Comparison of ENCODE assay signal across 8 cellular contexts in the genomic region with DNA sequence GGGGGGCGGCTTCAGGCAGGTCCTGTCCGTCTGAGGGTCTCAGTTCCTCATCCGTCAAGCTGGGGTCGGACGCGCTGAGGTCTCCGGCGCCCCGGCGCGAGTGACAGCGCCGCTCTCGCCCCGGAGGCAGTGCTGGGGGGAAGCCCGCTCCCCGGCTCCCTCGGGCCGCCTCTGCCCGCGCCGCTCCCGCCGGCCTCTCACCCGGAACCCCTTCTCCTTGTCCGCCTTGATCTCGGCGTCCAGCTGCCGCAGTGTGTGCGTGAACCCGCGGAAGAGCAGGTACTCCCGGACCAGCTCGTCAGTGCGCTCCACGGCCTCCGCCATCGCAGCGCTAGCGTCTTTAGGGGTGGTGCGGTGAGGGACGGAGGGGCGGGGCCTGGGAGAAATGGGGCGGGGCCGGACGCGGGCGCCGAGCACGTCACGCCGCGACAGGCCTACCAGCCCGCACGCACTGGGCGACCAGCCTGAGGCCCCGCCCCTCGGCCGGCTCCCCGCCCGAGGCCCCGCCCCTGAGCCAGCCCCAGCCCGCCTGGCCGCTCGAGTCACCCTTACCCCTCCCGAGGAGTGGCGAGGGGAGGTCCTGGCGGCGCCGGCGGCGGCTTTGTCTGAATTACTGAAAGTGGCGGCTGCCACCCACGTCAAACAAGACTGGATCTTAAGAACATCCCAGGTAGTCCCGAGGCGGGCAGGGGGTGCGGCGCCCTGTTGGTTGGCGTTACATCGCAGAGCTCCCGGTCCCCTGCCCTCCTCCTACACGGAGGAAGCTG. TPM values are rescaled to one million over a fixed set of nuclear protein-coding genes. Genes with fewer than 3 reads are reported as not detected.
A peak's percentile ranks its signal among the peaks of the same experiment; 100 is the strongest.
DNase-seq lines count a peak whose midpoint lies in the region; ATAC-seq and TF ChIP-seq lines count a peak whose summit lies in the region.

Gene WDR91, minus strand, starts transcription at position 348 of the 767 bp plus-strand sequence. Its CDS starts 24 bp downstream, at position 324.

- peak within 1 kb of the TSS; percentile 94 for H3K4me2 ChIP-seq in PC-3 (ENCODE audit: low read length)

- intact Hi-C loops in PC-3 (cut with micrococcal nuclease): loop anchor here (2.0 to 10.0 kb wide), 3 partner anchors 41 to 224 kb away; partner anchors contain the start of genes AGBL3 and CYREN

- H3K27ac ChIP-seq in PC-3 (ENCODE audit: low read length): no peak within 1 kb of the TSS

- no peaks in the 10 kb centered on the region for H3K27me3 ChIP-seq in PC-3 (ENCODE audit: low read length)
- no peaks in the 10 kb centered on the region for H3K27me3 ChIP-seq in mucosa of stomach (ENCODE audit: control insufficient read depth, insufficient read depth, low read length)

- no TSS peak for BruUV-seq in PC-3 (replicated peaks; lab: Mats Ljungman, UMichigan)

- H3K9ac ChIP-seq in PC-3 (ENCODE audit: low read length) (peak within 1 kb of the TSS; percentile 76), mucosa of stomach (ENCODE audit: low read length) (peak within 1 kb of the TSS; percentile 91)

- peak; percentile 28; the same call in 1 of the 2 replicates for TF ChIP-seq CTCF in PC-3 (conservative IDR thresholded peaks at IDR 0.05; ENCODE audit: low read depth, low read length)
- no peak for TF ChIP-seq CTCF in epithelial cell of proximal tubule (conservative IDR thresholded peaks at IDR 0.05; ENCODE audit: low read depth, low read length)

- no peaks in the 10 kb centered on the region for H4K20me1 ChIP-seq in PC-3 (ENCODE audit: low read length)

- peaks cover 8% of the 10 kb centered on the region; the same call in 1 of the 2 replicates for H3K4me1 ChIP-seq in PC-3 (ENCODE audit: insufficient read depth, low read length)
- H3K4me1 ChIP-seq in mucosa of stomach (ENCODE audit: control insufficient read depth, insufficient read depth, low read length): peaks cover 15% of the 10 kb centered on the region

- POLR2A ChIA-PET in PC-3 (lab: Charles Lee; ENCODE audit: unreplicated experiment): interaction anchor here (0.6 kb wide), 1 partner anchor 41 kb away, joined by 13 read pairs; the partner anchor contains the start of gene CYREN

- CTCF ChIA-PET in PC-3 (lab: Charles Lee): no interaction called here

- in situ Hi-C loops in KBM-7 (cut with MboI; ENCODE audit: low pct_unique_long_range_greater_than_20kb, low sequenced_read_pairs): no loop called here

- no peaks in the 10 kb centered on the region for H3K79me2 ChIP-seq in PC-3 (ENCODE audit: low read length)

- peak within 1 kb of the TSS; percentile 100 for H3K4me3 ChIP-seq in PC-3 (ENCODE audit: low read length)
- peak within 1 kb of the TSS; percentile 92 for H3K4me3 ChIP-seq in epithelial cell of proximal tubule (ENCODE audit: low read depth, low read length)
- peak within 1 kb of the TSS; percentile 75 for H3K4me3 ChIP-seq in mucosa of stomach (ENCODE audit: low read length)

- H2AFZ ChIP-seq in PC-3 (ENCODE audit: low read length): peak within 1 kb of the TSS; percentile 100

- no peaks in the 10 kb centered on the region for H3K9me2 ChIP-seq in PC-3 (replicated peaks; ENCODE audit: low read length)

- no peaks in the 10 kb centered on the region for H3K9me3 ChIP-seq in PC-3 (ENCODE audit: low read length)
- H3K9me3 ChIP-seq in mucosa of stomach (ENCODE audit: control insufficient read depth, low read length): no peaks in the 10 kb centered on the region

- H3F3A ChIP-seq in PC-3 (ENCODE audit: low read length, unreplicated experiment): no peaks in the 10 kb centered on the region

- H3K36me3 ChIP-seq in PC-3 (ENCODE audit: low read depth, low read length) (no peaks in the 10 kb centered on the region), mucosa of stomach (ENCODE audit: control insufficient read depth, insufficient read depth, low read length) (no peaks in the 10 kb centered on the region)

- DNase-seq in DMS53 treated with DMSO at 0.1 percent for 48 hours (lab: John Stamatoyannopoulos, UW; ENCODE audit: unreplicated experiment): peak; percentile 87
- DNase-seq in KBM-7: peak; percentile 85
- peak; percentile 91 for DNase-seq in PC-3
- DNase-seq in activated T-cell treated with anti-CD3 and anti-CD28 coated beads for 48 hours (ENCODE audit: low read depth): peak; percentile 99
- no peak for DNase-seq in epithelial cell of proximal tubule (ENCODE audit: low read depth)
- peak; percentile 95 for DNase-seq in stimulated activated CD8-positive, alpha-beta memory T cell treated with anti-CD3 and anti-CD28 coated beads, Interleukin-7, amount 100 ng/mL, for 1 hour (ENCODE audit: low read depth in 2 of 2)

- ATAC-seq in GM21723 (IDR thresholded peaks at IDR 0.05; ENCODE audit: unreplicated experiment) (peak; percentile 82), PC-3 (peak; percentile 90)

RNA-seq across cellular contexts. Expression of gene WDR91, which starts in this region (rescaled TPM):
- 12.3 and 23.0 TPM in 2 replicates for total RNA-seq in PC-3 (2014; rRNA removed)
- total RNA-seq in epithelial cell of proximal tubule: 8.7 and 16.3 TPM in 2 replicates
